30 cellular contexts compared by ENCODE assay signal in the genomic region with DNA sequence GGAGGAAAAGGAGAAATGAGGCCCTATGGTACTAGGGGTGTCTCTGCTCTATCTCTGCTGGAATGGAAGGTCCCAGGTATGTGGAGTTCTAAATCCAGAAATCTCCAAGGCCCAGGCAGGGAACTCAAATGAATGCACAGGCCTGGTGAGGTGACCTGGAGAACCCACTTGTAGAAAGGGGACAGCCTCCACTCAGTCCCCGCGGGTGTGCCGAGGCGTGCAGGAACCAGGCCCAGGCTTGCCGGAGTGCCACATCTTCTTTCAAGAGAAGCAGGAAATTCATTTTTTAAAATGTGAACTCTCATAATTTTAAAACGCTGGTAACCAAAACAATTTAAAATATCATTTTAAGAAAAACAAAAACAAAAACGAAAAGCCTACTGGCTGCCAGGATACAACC. TPM values are rescaled to one million over a fixed set of nuclear protein-coding genes. Genes with fewer than 3 reads are reported as not detected.
"Had no signal": no experiment of that assay in that cellular context is flagged by ENCODE, and none has a peak within 500 bp of the region (broad histone marks: within the 10 kb centered on the region; RNA-seq: fewer than 3 reads in every experiment).

No MANE protein-coding gene starts in this region.

- DNase-seq: activated CD4-positive, alpha-beta T cell treated with anti-CD3 and anti-CD28 coated beads for 36 hours; activated CD4-positive, alpha-beta T cell treated with anti-CD3 and anti-CD28 coated beads, Interleukin-2, amount 10 ng/mL, durations not matched to agents 7 days and 5 days; activated CD4-positive, alpha-beta T cell treated with anti-CD3 and anti-CD28 coated beads, Interleukin-2, amount 50 U/mL, for 48 hours; activated CD8-positive, alpha-beta T cell treated with anti-CD3 and anti-CD28 coated beads, Interleukin-2, amount 10 ng/mL, durations not matched to agents 7 days and 5 days; activated gamma-delta T cell; activated naive CD4-positive, alpha-beta T cell treated with Interleukin-2 at 50 U/mL for 16 hours; activated naive CD8-positive, alpha-beta T cell treated with anti-CD3 and anti-CD28 coated beads, Interleukin-2, amount 10 ng/mL, durations not matched to agents 7 days and 5 days; activated T-cell treated with anti-CD3 and anti-CD28 coated beads, Interleukin-2, amount 50 U/mL, for 24 hours; central memory CD4-positive, alpha-beta T cell; NCI-H1048; NCI-H1105 treated with DMSO at 0.1 percent for 48 hours; NCI-H1436 treated with DMSO at 0.1 percent for 48 hours; NCI-H1694 treated with DMSO at 0.1 percent for 48 hours; NCI-H2029; NCI-H345; NCI-H524 treated with DMSO at 0.1 percent for 48 hours; PC-3; Peyer's patch; SHP77 treated with DMSO at 0.1 percent for 48 hours; SK-N-SH had no signal

- H3K4me3 ChIP-seq: ascending aorta, Peyer's patch, SJSA1 had no signal

- H3K27ac ChIP-seq: ascending aorta, KMS-11, Peyer's patch, SJSA1 had no signal

- H3K36me3 ChIP-seq: ascending aorta, Peyer's patch, SJSA1 had no signal

- H3K27ac Mint-ChIP-seq: activated CD4-positive, alpha-beta T cell treated with anti-CD3 and anti-CD28 coated beads for 36 hours; activated CD4-positive, alpha-beta T cell treated with anti-CD3 and anti-CD28 coated beads, Interleukin-2, amount 10 ng/mL, durations not matched to agents 7 days and 5 days; activated CD8-positive, alpha-beta T cell treated with anti-CD3 and anti-CD28 coated beads, Interleukin-2, amount 10 ng/mL, durations not matched to agents 7 days and 5 days; activated naive CD4-positive, alpha-beta T cell treated with anti-CD3 and anti-CD28 coated beads, Interleukin-2, amount 50 U/mL, for 24 hours; activated naive CD8-positive, alpha-beta T cell treated with anti-CD3 and anti-CD28 coated beads, Interleukin-2, amount 10 ng/mL, durations not matched to agents 7 days and 5 days; activated T-cell treated with anti-CD3 and anti-CD28 coated beads, Interleukin-2, amount 50 U/mL, for 24 hours; activated T-helper 2 cell treated with anti-CD3 and anti-CD28 coated beads, Interferon-gamma antibody, Interleukin-2, Interleukin-4, amounts not matched to agents 10 μg/mL and 5 μg/mL and 100 μg/mL, durations not matched to agents 14 hours and 24 hours and 36 hours; T-helper 1 cell treated with Interleukin-12 subunit alpha and Interleukin-12 subunit beta and Interleukin-4 antibody, amounts not matched to agents 30 μg/mL and 1 μg/mL, for 36 hours; T-helper 2 cell treated with Interferon-gamma antibody and Interleukin-4, amounts not matched to agents 5 μg/mL and 100 μg/mL, for 36 hours; WTC11 had no signal

- H3K4me1 Mint-ChIP-seq: activated CD4-positive, alpha-beta T cell treated with anti-CD3 and anti-CD28 coated beads for 36 hours; activated CD4-positive, alpha-beta T cell treated with anti-CD3 and anti-CD28 coated beads, Interleukin-2, amount 10 ng/mL, durations not matched to agents 7 days and 5 days; activated naive CD4-positive, alpha-beta T cell treated with anti-CD3 and anti-CD28 coated beads, Interleukin-2, amount 50 U/mL, for 24 hours; activated naive CD8-positive, alpha-beta T cell treated with anti-CD3 and anti-CD28 coated beads, Interleukin-2, amount 10 ng/mL, durations not matched to agents 7 days and 5 days; WTC11 had no signal

- H3K36me3 Mint-ChIP-seq: activated naive CD4-positive, alpha-beta T cell treated with anti-CD3 and anti-CD28 coated beads, Interleukin-2, amount 50 U/mL, for 24 hours; activated naive CD8-positive, alpha-beta T cell treated with anti-CD3 and anti-CD28 coated beads, Interleukin-2, amount 10 ng/mL, durations not matched to agents 7 days and 5 days; WTC11 had no signal

- H3K4me3 Mint-ChIP-seq: activated CD4-positive, alpha-beta T cell treated with anti-CD3 and anti-CD28 coated beads for 36 hours; activated CD4-positive, alpha-beta T cell treated with anti-CD3 and anti-CD28 coated beads, Interleukin-2, amount 10 ng/mL, durations not matched to agents 7 days and 5 days; activated CD8-positive, alpha-beta T cell treated with anti-CD3 and anti-CD28 coated beads, Interleukin-2, amount 10 ng/mL, durations not matched to agents 7 days and 5 days; activated naive CD4-positive, alpha-beta T cell treated with anti-CD3 and anti-CD28 coated beads, Interleukin-2, amount 50 U/mL, for 24 hours; activated naive CD8-positive, alpha-beta T cell treated with anti-CD3 and anti-CD28 coated beads, Interleukin-2, amount 10 ng/mL, durations not matched to agents 7 days and 5 days; activated T-cell treated with anti-CD3 and anti-CD28 coated beads, Interleukin-2, amount 50 U/mL, for 24 hours; T-helper 1 cell treated with Interleukin-12 subunit alpha and Interleukin-12 subunit beta and Interleukin-4 antibody, amounts not matched to agents 30 μg/mL and 1 μg/mL, for 36 hours; T-helper 2 cell treated with Interferon-gamma antibody and Interleukin-4, amounts not matched to agents 5 μg/mL and 100 μg/mL, for 36 hours; WTC11 had no signal

- H3K9me3 ChIP-seq: ascending aorta, Peyer's patch, SJSA1, SK-N-SH had no signal

- H3K27me3 ChIP-seq: ascending aorta, Peyer's patch had no signal

- H3K9me3 Mint-ChIP-seq: activated CD4-positive, alpha-beta T cell treated with anti-CD3 and anti-CD28 coated beads, Interleukin-2, amount 10 ng/mL, durations not matched to agents 7 days and 5 days; activated naive CD4-positive, alpha-beta T cell treated with anti-CD3 and anti-CD28 coated beads, Interleukin-2, amount 50 U/mL, for 24 hours; activated naive CD8-positive, alpha-beta T cell treated with anti-CD3 and anti-CD28 coated beads, Interleukin-2, amount 10 ng/mL, durations not matched to agents 7 days and 5 days; activated T-cell treated with anti-CD3 and anti-CD28 coated beads, Interleukin-2, amount 50 U/mL, for 24 hours; activated T-helper 2 cell treated with anti-CD3 and anti-CD28 coated beads, Interferon-gamma antibody, Interleukin-2, Interleukin-4, amounts not matched to agents 10 μg/mL and 5 μg/mL and 100 μg/mL, durations not matched to agents 14 hours and 24 hours and 36 hours; T-helper 1 cell treated with Interleukin-12 subunit alpha and Interleukin-12 subunit beta and Interleukin-4 antibody, amounts not matched to agents 30 μg/mL and 1 μg/mL, for 36 hours; T-helper 2 cell treated with Interferon-gamma antibody and Interleukin-4, amounts not matched to agents 5 μg/mL and 100 μg/mL, for 36 hours; WTC11 had no signal

- H3K4me1 ChIP-seq: ascending aorta, Peyer's patch, SJSA1 had no signal

RNA-seq across cellular contexts. Expression of gene ADCY5, which starts 32.2 kb away (rescaled TPM):
- total RNA-seq: activated CD4-positive, alpha-beta T cell treated with anti-CD3 and anti-CD28 coated beads for 36 hours; activated CD4-positive, alpha-beta T cell treated with anti-CD3 and anti-CD28 coated beads, Interleukin-2, amount 10 ng/mL, durations not matched to agents 7 days and 5 days; activated CD8-positive, alpha-beta T cell treated with anti-CD3 and anti-CD28 coated beads, Interleukin-2, amount 10 ng/mL, durations not matched to agents 7 days and 5 days; activated naive CD8-positive, alpha-beta T cell treated with anti-CD3 and anti-CD28 coated beads, Interleukin-2, amount 10 ng/mL, durations not matched to agents 7 days and 5 days; activated T-helper 2 cell treated with anti-CD3 and anti-CD28 coated beads, Interferon-gamma antibody, Interleukin-2, Interleukin-4, amounts not matched to agents 10 μg/mL and 5 μg/mL and 100 μg/mL, durations not matched to agents 14 hours and 24 hours and 36 hours; M059J; NCI-H460; PC-3 had no signal
